Comparison of ENCODE assay signal across 9 cellular contexts in the genomic region with DNA sequence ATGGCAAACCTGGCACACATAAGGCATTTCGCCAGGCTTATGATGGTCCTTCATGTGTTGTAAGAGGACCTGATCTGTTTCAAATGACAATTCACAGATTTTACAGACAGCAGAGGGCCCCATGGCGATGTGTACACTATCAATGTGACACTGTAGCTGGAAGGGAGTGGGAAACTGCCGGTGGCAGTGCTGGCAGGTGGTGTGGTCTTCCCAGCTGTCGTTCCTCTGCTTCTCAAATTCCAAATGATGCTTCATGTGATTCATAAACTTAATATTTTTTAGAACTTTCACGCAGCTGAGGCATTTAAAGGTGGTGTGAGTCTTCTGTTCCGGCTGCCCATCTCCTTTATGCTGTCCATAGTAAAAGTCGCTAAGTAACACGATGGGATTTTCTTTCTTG. TPM values are rescaled to one million over a fixed set of nuclear protein-coding genes. Genes with fewer than 3 reads are reported as not detected.
DNase-seq lines count a peak whose midpoint lies in the region; TF ChIP-seq lines count a peak whose summit lies in the region.
"Not testable (repeated sequence)": the region's sequence is repeated elsewhere in the genome, so short reads cannot be mapped to it uniquely, and the experiment has no call there.
"Had no signal": no experiment of that assay in that cellular context is flagged by ENCODE, and none has a peak within 500 bp of the region (broad histone marks: within the 10 kb centered on the region; RNA-seq: fewer than 3 reads in every experiment).

No MANE protein-coding gene starts in this region.

- not testable (repeated sequence) for H3K4ac ChIP-seq in trophoblast cell (ENCODE audit: low read depth, low read length)

- H2BK5ac ChIP-seq in trophoblast cell (ENCODE audit: low read depth, low read length, poor library complexity) = not testable (repeated sequence)

- H3K9ac ChIP-seq in trophoblast cell (ENCODE audit: low read length) = not testable (repeated sequence)

- not testable (repeated sequence) for H3K27me3 ChIP-seq in hepatocyte; trophoblast cell (ENCODE audit: insufficient read depth, low read length)

- not testable (repeated sequence) for H3K4me3 ChIP-seq in hepatocyte; trophoblast cell (ENCODE audit: low read depth, low read length)

- H4K8ac ChIP-seq in trophoblast cell (ENCODE audit: low read depth, low read length) = not testable (repeated sequence)

- not testable (repeated sequence) for H2AK5ac ChIP-seq in trophoblast cell (ENCODE audit: low read length)

- H3K79me2 ChIP-seq in hepatocyte; trophoblast cell (ENCODE audit: control insufficient read depth, insufficient read depth, low read length, poor library complexity): not testable (repeated sequence)

- H3K4me2 ChIP-seq in hepatocyte; trophoblast cell (ENCODE audit: low read length): not testable (repeated sequence)

- DNase-seq in DMS 273 (lab: John Stamatoyannopoulos, UW; ENCODE audit: unreplicated experiment) = peak; percentile 2
- peak; percentile 11 for DNase-seq in NCI-H146 (lab: John Stamatoyannopoulos, UW)
- peak; percentile 35 for DNase-seq in NCI-H2107 treated with DMSO at 0.1 percent for 48 hours (lab: John Stamatoyannopoulos, UW; ENCODE audit: unreplicated experiment)
- DNase-seq in NCI-H524 (lab: John Stamatoyannopoulos, UW) = peak; percentile 15 to 74
- DNase-seq in OCI-M1 (lab: John Stamatoyannopoulos, UW) = peak; percentile 37
- DNase-seq in hepatocyte (ENCODE audit: low spot score) = peak; percentile 8
- peak; percentile 60 to 84 for DNase-seq in trophoblast cell

- not testable (repeated sequence) for H2BK12ac ChIP-seq in trophoblast cell (ENCODE audit: low read length)

- not testable (repeated sequence) for H4K91ac ChIP-seq in trophoblast cell (ENCODE audit: low read depth, low read length)

- 53% methylated on average over 8 of the region's 8 CpGs for WGBS in hepatocyte (ENCODE audit: low lambda C conversion rate, missing lambda C conversion rate)
- WGBS in trophoblast cell (ENCODE audit: extremely low coverage, insufficient coverage, insufficient read length) = no CpG with 5 or more reads among the region's 8 CpGs

- H3K14ac ChIP-seq in trophoblast cell (ENCODE audit: low read length) = not testable (repeated sequence)

- peak overlapping the region; percentile 30 for H3K27ac ChIP-seq in hepatocyte
- H3K27ac ChIP-seq in trophoblast cell (ENCODE audit: low read depth, low read length) = not testable (repeated sequence)

- H3K23ac ChIP-seq in trophoblast cell (ENCODE audit: low read length) = not testable (repeated sequence)

- not testable (repeated sequence) for H2BK120ac ChIP-seq in trophoblast cell (ENCODE audit: insufficient read depth, low read length, poor library complexity)

- H4K20me1 ChIP-seq in hepatocyte (ENCODE audit: insufficient read depth, poor library complexity, severe bottlenecking) = not testable (repeated sequence)

- not testable (repeated sequence) for H3K9me2 ChIP-seq in hepatocyte (replicated peaks; ENCODE audit: insufficient read depth)

- H3K9me3 ChIP-seq in hepatocyte (ENCODE audit: low read depth); trophoblast cell (ENCODE audit: insufficient read depth, low read depth, low read length): not testable (repeated sequence)

- not testable (repeated sequence) for H4K12ac ChIP-seq in trophoblast cell (ENCODE audit: low read depth, low read length)

- H3K79me1 ChIP-seq in trophoblast cell (ENCODE audit: low read length) = not testable (repeated sequence)

- not testable (repeated sequence) for H2AFZ ChIP-seq in hepatocyte; trophoblast cell (ENCODE audit: insufficient read depth, low read length, poor library complexity)

- H3K36me3 ChIP-seq in hepatocyte (replicated peaks; ENCODE audit: insufficient read depth, low read depth); trophoblast cell (ENCODE audit: control insufficient read depth in 1 of 2, insufficient read depth in 2 of 2, low read length in 2 of 2): not testable (repeated sequence)

- not testable (repeated sequence) for H3K18ac ChIP-seq in trophoblast cell (ENCODE audit: low read length)

- TF ChIP-seq CTCF in hepatocyte (IDR thresholded peaks at IDR 0.05; ENCODE audit: poor library complexity) = not testable (repeated sequence)

- not testable (repeated sequence) for H3K4me1 ChIP-seq in hepatocyte (ENCODE audit: insufficient read depth); trophoblast cell (ENCODE audit: control insufficient read depth in 1 of 2, insufficient read depth in 2 of 2, low read length in 2 of 2)

RNA-seq across cellular contexts. Expression of gene ZNF280A, which starts 5.6 kb away (rescaled TPM):
- 0.47 and 0.64 TPM in 2 replicates for total RNA-seq in hepatocyte
- polyA plus RNA-seq in hepatocyte = 0.44 TPM in 1 of 2 replicates, not detected in the other
- polyA plus RNA-seq in trophoblast cell (2013) = 0.03 TPM in 1 of 2 replicates, not detected in the other
- total RNA-seq: CD8-positive, alpha-beta memory T cell; GM23248 had no signal
- polyA plus RNA-seq: CD8-positive, alpha-beta memory T cell; GM23248 had no signal

RNA-seq across cellular contexts. Expression of gene ZNF280B, which starts 5.9 kb away (rescaled TPM):
- 2.6 and 2.8 TPM in 2 replicates for total RNA-seq in hepatocyte
- polyA plus RNA-seq in hepatocyte = 0.78 and 1.5 TPM in 2 replicates
- 0.58 and 0.60 TPM in 2 replicates for polyA plus RNA-seq in trophoblast cell (2013)

RNA-seq across cellular contexts. Expression of gene PRAME, which starts 44.6 kb away (rescaled TPM):
- total RNA-seq in hepatocyte = not detected in 2 replicates
- not detected in 2 replicates for polyA plus RNA-seq in hepatocyte
- not detected in 2 replicates for polyA plus RNA-seq in trophoblast cell (2013)
- total RNA-seq: CD8-positive, alpha-beta memory T cell; GM23248 had no signal
- polyA plus RNA-seq: CD8-positive, alpha-beta memory T cell; GM23248 had no signal

Comparison
In these comparisons a context has a peak if more than half of its experiments do, and no peak if none do; other contexts are left out.
1. DNase-seq: peak in every context shown above with its lines; median percentile 72 in trophoblast cell; 44 in NCI-H524; 37 in OCI-M1; 35 in NCI-H2107 treated with DMSO at 0.1 percent for 48 hours; 11 in NCI-H146; 8 in hepatocyte; 2 in DMS 273.